Comparison of ENCODE assay signal across 1 cellular context in genomic region chr3:166304509-166305063, GRCh38.
TF ChIP-seq lines count a peak whose summit lies in the region.

No MANE protein-coding gene starts in this region.

TF ChIP-seq in SK-N-SH, 30 proteins besides CTCF, POLR2A, EP300 and RAD21 (continued from another document):
- no peak for TF ChIP-seq IRF3 (IDR thresholded peaks at IDR 0.05; ENCODE audit: low read depth, low read length)
- TF ChIP-seq GABPA (IDR thresholded peaks at IDR 0.05; ENCODE audit: low read depth) = no peak
TF ChIP-seq in SK-N-SH: peak in this region for 0.
